Comparison of ENCODE assay signal across 9 cellular contexts in genomic region chr11:1335264-1335810, GRCh38. TPM values are rescaled to one million over a fixed set of nuclear protein-coding genes. Genes with fewer than 3 reads are reported as not detected.
DNase-seq lines count a peak whose midpoint lies in the region; ATAC-seq and TF ChIP-seq lines count a peak whose summit lies in the region.
"Had no signal": no experiment of that assay in that cellular context is flagged by ENCODE, and none has a peak within 500 bp of the region (broad histone marks: within the 10 kb centered on the region; RNA-seq: fewer than 3 reads in every experiment).

No MANE protein-coding gene starts in this region.

- no peaks in the 10 kb centered on the region for H3K79me2 ChIP-seq in DND-41 (ENCODE audit: insufficient read depth, low read length)

- no peak overlapping the region for H3K4me3 ChIP-seq in DND-41 (ENCODE audit: low read depth in 1 of 2, low read length in 2 of 2)
- H3K4me3 ChIP-seq in Panc1 (ENCODE audit: low read depth in 2 of 2, low read length in 2 of 2): peak overlapping the region; percentile 43 to 68
- H3K4me3 ChIP-seq in body of pancreas: no peak overlapping the region

- H3K9me3 Mint-ChIP-seq in endothelial cell (ENCODE audit: unreplicated experiment): no peaks in the 10 kb centered on the region

- TF ChIP-seq POLR2A in body of pancreas (IDR thresholded peaks at IDR 0.05): no peak

- H2AFZ ChIP-seq in DND-41 (ENCODE audit: low read depth, low read length): 0 out of 2 replicates have a peak overlapping the region, but pooled peaks have one; percentile 33

- H4K20me1 ChIP-seq in DND-41 (ENCODE audit: insufficient read depth, low read length): no peaks in the 10 kb centered on the region

- H3K27ac Mint-ChIP-seq in endothelial cell (ENCODE audit: unreplicated experiment): no peak overlapping the region

- CTCF ChIA-PET in Panc1 (lab: Charles Lee): interaction anchor here (0.6 kb wide), 1 partner anchor 51 kb away, joined by 8 read pairs; no protein-coding TSS in a partner anchor

- H3K4me1 Mint-ChIP-seq in endothelial cell (ENCODE audit: unreplicated experiment): peaks cover 2% of the 10 kb centered on the region

- peak overlapping the region; percentile 56 for H3K4me2 ChIP-seq in DND-41 (ENCODE audit: insufficient read depth, low read length)

- ATAC-seq in DND-41 (ENCODE audit: insufficient read depth, low read depth) (no peak), Panc1 (no peak), omental fat pad (ENCODE audit: low FRiP score) (no peak), HG03175 (IDR thresholded peaks at IDR 0.05; ENCODE audit: unreplicated experiment) (no peak), body of pancreas (no peak)

- peaks cover 18% of the 10 kb centered on the region for H3K36me3 Mint-ChIP-seq in endothelial cell (ENCODE audit: low read depth, unreplicated experiment)

- intact Hi-C loops in Panc1 (cut with micrococcal nuclease; ENCODE audit: unreplicated experiment): no loop called here
- intact Hi-C loops in body of pancreas (cut with DNase I): no loop called here

- H3K27ac ChIP-seq in DND-41 (ENCODE audit: low read length) (no peak overlapping the region), Panc1 (ENCODE audit: low read length) (peak overlapping the region; percentile 63), body of pancreas (no peak overlapping the region)

- DNase-seq in DND-41 (no peak), Panc1 (ENCODE audit: low read depth, low spot score) (no peak), endothelial cell (ENCODE audit: low spot score) (no peak), omental fat pad (ENCODE audit: low spot score) (peak; percentile 20), body of pancreas (no peak), hippocampal formation (lab: John Stamatoyannopoulos, UW) (no peak), 8988T (no peak)
- DNase-seq: NCI-H1417 treated with DMSO at 0.1 percent for 48 hours had no signal

- H3K9me3 ChIP-seq in DND-41 (ENCODE audit: insufficient read depth, low read length, severe bottlenecking): no peaks in the 10 kb centered on the region
- no peaks in the 10 kb centered on the region for H3K9me3 ChIP-seq in Panc1 (ENCODE audit: control insufficient read depth, insufficient read depth, low read depth, low read length)
- H3K9me3 ChIP-seq in body of pancreas: no peaks in the 10 kb centered on the region

- H3K9ac ChIP-seq in DND-41 (ENCODE audit: low read depth, low read length): peak overlapping the region; percentile 37; the same call in 1 of the 2 replicates

- H3K36me3 ChIP-seq in DND-41 (ENCODE audit: insufficient read depth, low read length): no peaks in the 10 kb centered on the region
- H3K36me3 ChIP-seq in Panc1 (ENCODE audit: control insufficient read depth, insufficient read depth, low read length): no peaks in the 10 kb centered on the region
- H3K36me3 ChIP-seq in body of pancreas (replicated peaks in 1 of 2; ENCODE audit: insufficient read depth in 1 of 2, low read depth in 2 of 2): no peaks in the 10 kb centered on the region

- POLR2A ChIA-PET in Panc1 (lab: Charles Lee): no interaction called here

- 60 to 70% methylated on average over 3 to 10 of the region's 10 CpGs for WGBS in body of pancreas, 2 donors

- H3K27me3 ChIP-seq in DND-41 (ENCODE audit: insufficient read depth, low read length, poor library complexity): no peaks in the 10 kb centered on the region
- 0 out of 2 replicates have a peak, but pooled peaks cover 2% of the 10 kb centered on the region for H3K27me3 ChIP-seq in Panc1 (ENCODE audit: control insufficient read depth, insufficient read depth, low read length)
- no peaks in the 10 kb centered on the region for H3K27me3 ChIP-seq in body of pancreas

- peak overlapping the region; percentile 74 for H3K4me3 Mint-ChIP-seq in endothelial cell (ENCODE audit: unreplicated experiment)

- BruUV-seq in Panc1 (replicated peaks; lab: Mats Ljungman, UMichigan): no TSS peak

- in situ Hi-C loops in Panc1 (cut with HindIII; ENCODE audit: low pct_unique_long_range_greater_than_20kb, low sequenced_read_pairs): no loop called here

- TF ChIP-seq CTCF in DND-41 (IDR thresholded peaks at IDR 0.05; ENCODE audit: borderline replicate concordance, extremely low read depth, low read length, poor library complexity, severe bottlenecking) (no peak), Panc1 (IDR thresholded peaks at IDR 0.05) (no peak), endothelial cell (IDR thresholded peaks at IDR 0.05; ENCODE audit: unreplicated experiment) (no peak), omental fat pad (IDR thresholded peaks at IDR 0.05) (no peak), body of pancreas (IDR thresholded peaks at IDR 0.05) (no peak)

- H3K4me1 ChIP-seq in DND-41 (ENCODE audit: insufficient read depth, low read length): peaks cover 9% of the 10 kb centered on the region
- H3K4me1 ChIP-seq in Panc1 (ENCODE audit: control insufficient read depth, insufficient read depth, low read length): peaks cover 10% of the 10 kb centered on the region
- H3K4me1 ChIP-seq in body of pancreas: peaks cover 10% of the 10 kb centered on the region

- H3K27me3 Mint-ChIP-seq in endothelial cell (ENCODE audit: unreplicated experiment): peaks cover 13% of the 10 kb centered on the region

RNA-seq across cellular contexts. Expression of gene TOLLIP, which starts 25.9 kb away (rescaled TPM):
- 141 TPM for total RNA-seq in Panc1 (2021; ENCODE audit: unreplicated experiment)
- polyA plus RNA-seq in Panc1 (2012; ENCODE audit: insufficient read length): 222 TPM
- total RNA-seq in endothelial cell (ENCODE audit: unreplicated experiment): 65.3 TPM
- 10 to 100 TPM; 33.6 to 52.8 (median 39.9) TPM for total RNA-seq in omental fat pad
- total RNA-seq in body of pancreas: 10 to 100 TPM; 51.1 to 63.9 TPM

RNA-seq across cellular contexts. Expression of gene BRSK2, which starts 54.4 kb away (rescaled TPM):
- total RNA-seq in Panc1 (2021; ENCODE audit: unreplicated experiment) (32.2 TPM), endothelial cell (ENCODE audit: unreplicated experiment) (4.0 TPM), omental fat pad (1 to 10 TPM in 1 of 4 donors, under 1 TPM in 2, not detected in 1; 0.72 to 1.6 (median 0.82) TPM), body of pancreas (100 to 1,000 TPM in 1 of 2 donors, 10 to 100 TPM in 1; 67.5 to 113 TPM)
- polyA plus RNA-seq in Panc1 (2012; ENCODE audit: insufficient read length): 47.7 TPM

Comparison
In these comparisons a context has a peak if more than half of its experiments do, and no peak if none do; other contexts are left out.
1. H3K4me3 ChIP-seq: peak in Panc1 (2 of 2); none in DND-41 (0 of 2) and body of pancreas (0 of 2).